1 cellular context compared by ENCODE assay signal in the genomic region with DNA sequence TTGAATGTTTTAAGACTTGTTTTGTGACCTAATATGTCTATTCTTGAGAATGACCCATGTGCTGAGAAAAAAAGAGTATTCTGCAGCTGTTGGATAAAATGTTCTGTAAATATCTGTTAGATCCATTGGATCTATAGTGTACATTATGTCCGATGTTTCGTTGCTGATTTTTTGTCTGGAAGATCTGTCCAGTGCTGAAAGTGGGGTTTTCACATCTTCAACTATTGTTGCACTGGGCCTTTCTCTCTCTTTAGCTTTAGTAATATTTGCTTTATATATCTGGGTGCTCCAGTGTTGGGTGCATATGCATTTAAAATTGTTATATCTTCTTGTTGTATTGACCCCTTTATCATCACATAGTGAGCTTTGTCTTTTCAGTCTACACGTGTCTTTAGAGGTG.
TF ChIP-seq lines count a peak whose summit lies in the region.

No MANE protein-coding gene starts in this region.

TF ChIP-seq in GM23338, 12 proteins besides CTCF, POLR2A, EP300 and RAD21:
- TF ChIP-seq ZNF462 (CRISPR knock-in tag; IDR thresholded peaks at IDR 0.05) (no peak), EZH2 (IDR thresholded peaks at IDR 0.05; ENCODE audit: low read depth, unreplicated experiment) (no peak), EZH2phosphoT487 (IDR thresholded peaks at IDR 0.05; ENCODE audit: unreplicated experiment) (no peak), REST (IDR thresholded peaks at IDR 0.05; ENCODE audit: unreplicated experiment) (peak; percentile 11), ETS1 (IDR thresholded peaks at IDR 0.05) (no peak)
